ENCODE assay signal across 21 cellular contexts in the genomic region with DNA sequence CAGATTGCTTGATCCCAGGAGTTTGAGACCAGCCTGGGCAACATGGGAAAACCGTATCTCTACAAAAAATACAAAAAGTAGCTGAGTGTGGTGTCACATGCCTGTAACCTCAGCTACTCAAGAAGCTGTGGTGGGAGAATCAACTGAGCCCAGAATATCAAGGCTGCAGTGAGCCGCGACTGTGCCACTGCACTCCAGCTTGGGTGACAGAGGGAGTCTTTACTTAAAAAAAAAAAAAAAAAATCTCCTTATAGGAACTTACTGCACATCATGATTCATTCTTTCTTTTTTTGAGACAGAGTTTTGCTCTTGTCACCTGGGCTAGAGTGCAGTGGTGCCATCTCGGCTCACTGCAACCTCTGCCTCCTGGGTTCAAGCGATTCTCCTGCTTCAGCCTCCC.
"Had no signal": no experiment of that assay in that cellular context is flagged by ENCODE, and none has a peak within 500 bp of the region (broad histone marks: within the 10 kb centered on the region; RNA-seq: fewer than 3 reads in every experiment).

No MANE protein-coding gene starts in this region.

- H3K4me1 Mint-ChIP-seq: immature natural killer cell; memory B cell; natural killer cell; stimulated activated effector memory CD8-positive, alpha-beta T cell treated with anti-CD3 and anti-CD28 coated beads, Interleukin-12 subunit alpha, Interleukin-12 subunit beta, amount 100 ng/mL, for 72 hours had no signal

- ATAC-seq: foreskin keratinocyte; gastroesophageal sphincter; left lobe of liver; natural killer cell; sciatic nerve; stimulated activated effector memory CD8-positive, alpha-beta T cell treated with anti-CD3 and anti-CD28 coated beads, Interleukin-12 subunit alpha, Interleukin-12 subunit beta, amount 100 ng/mL, for 72 hours had no signal

- H3K9me3 Mint-ChIP-seq: memory B cell; natural killer cell; stimulated activated effector memory CD8-positive, alpha-beta T cell treated with anti-CD3 and anti-CD28 coated beads, Interleukin-12 subunit alpha, Interleukin-12 subunit beta, amount 100 ng/mL, for 72 hours; type B pancreatic cell had no signal

- H3K27me3 Mint-ChIP-seq: memory B cell, progenitor cell of endocrine pancreas, type B pancreatic cell had no signal

- H3K4me3 Mint-ChIP-seq: immature natural killer cell; memory B cell; natural killer cell; stimulated activated effector memory CD8-positive, alpha-beta T cell treated with anti-CD3 and anti-CD28 coated beads, Interleukin-12 subunit alpha, Interleukin-12 subunit beta, amount 100 ng/mL, for 72 hours; type B pancreatic cell had no signal

- FAIRE-seq: endothelial cell of umbilical vein had no signal

- DNase-seq: dermis blood vessel endothelial cell; effector memory CD4-positive, alpha-beta T cell; foreskin keratinocyte; hypothalamus; immature natural killer cell; islet precursor cell; kidney glomerular epithelial cell; natural killer cell; stimulated activated CD4-positive, alpha-beta T cell treated with anti-CD3 and anti-CD28 coated beads, Interleukin-2, amount 100 ng/mL, for 24 hours; stimulated activated CD4-positive, alpha-beta T cell treated with anti-CD3 and anti-CD28 coated beads, Interleukin-4, amount 100 ng/mL, for 24 hours; stimulated activated naive CD4-positive, alpha-beta T cell treated with Interleukin-2 at 50 U/mL for 16 hours; stomach; tibial artery had no signal

- H3K27ac Mint-ChIP-seq: immature natural killer cell; memory B cell; progenitor cell of endocrine pancreas; stimulated activated effector memory CD8-positive, alpha-beta T cell treated with anti-CD3 and anti-CD28 coated beads, Interleukin-12 subunit alpha, Interleukin-12 subunit beta, amount 100 ng/mL, for 72 hours; type B pancreatic cell had no signal

- H3K36me3 Mint-ChIP-seq: natural killer cell had no signal
